ENCODE assay signal across 1 cellular context in genomic region chr6:132512342-132512637, GRCh38.
TF ChIP-seq lines count a peak whose summit lies in the region.

No MANE protein-coding gene starts in this region.

TF ChIP-seq in IMR-90, 13 proteins besides CTCF, POLR2A, EP300 and RAD21 (continued from another document):
- no peak for TF ChIP-seq RCOR1 (IDR thresholded peaks at IDR 0.05; ENCODE audit: insufficient replicate concordance, low read length)
- no peak for TF ChIP-seq SMC3 (IDR thresholded peaks at IDR 0.05; ENCODE audit: low read depth, low read length)
- TF ChIP-seq ELK1 (IDR thresholded peaks at IDR 0.05; ENCODE audit: borderline replicate concordance, low read depth, low read length), result no peak
- no peak for TF ChIP-seq MAZ (IDR thresholded peaks at IDR 0.05; ENCODE audit: borderline replicate concordance, low read depth, low read length)
- TF ChIP-seq RFX5 (IDR thresholded peaks at IDR 0.05; ENCODE audit: low read depth, low read length), result no peak
- no peak for TF ChIP-seq CEBPB (IDR thresholded peaks at IDR 0.05; ENCODE audit: low read depth, low read length)
- no peak for TF ChIP-seq USF2 (IDR thresholded peaks at IDR 0.05; ENCODE audit: low read depth, low read length)
- TF ChIP-seq NFE2L2 (IDR thresholded peaks at IDR 0.05; ENCODE audit: low read depth, low read length), result no peak
- no peak for TF ChIP-seq BHLHE40 (IDR thresholded peaks at IDR 0.05; ENCODE audit: low read depth, low read length)
- TF ChIP-seq CHD1 (IDR thresholded peaks at IDR 0.05; ENCODE audit: low read depth, low read length), result no peak
TF ChIP-seq in IMR-90: peak in this region for 0.
